Comparison of ENCODE assay signal across 2 cellular contexts in the genomic region with DNA sequence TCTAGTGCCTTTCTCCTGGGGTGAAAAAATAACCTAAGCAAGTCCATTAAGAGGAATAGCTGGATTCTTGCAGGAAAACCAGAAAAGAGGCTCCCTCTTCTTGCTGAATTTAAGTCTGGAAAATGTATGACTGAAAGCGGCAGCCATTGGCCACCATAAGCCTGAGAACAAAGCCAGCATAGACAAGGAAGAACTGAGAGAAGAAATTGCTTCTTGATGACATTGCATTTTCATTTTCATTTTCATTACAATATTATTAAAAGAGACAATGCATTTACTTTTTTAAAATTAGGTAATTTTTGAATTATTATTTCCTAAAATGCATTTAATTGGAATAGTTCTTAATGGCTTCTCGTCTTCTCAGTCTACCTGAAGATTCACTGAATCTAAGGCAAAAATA.
TF ChIP-seq lines count a peak whose summit lies in the region.

No MANE protein-coding gene starts in this region.

TF ChIP-seq in HepG2, 621 proteins besides CTCF, POLR2A, EP300 and RAD21 (continued from another document):
- TF ChIP-seq, protein P1, sequence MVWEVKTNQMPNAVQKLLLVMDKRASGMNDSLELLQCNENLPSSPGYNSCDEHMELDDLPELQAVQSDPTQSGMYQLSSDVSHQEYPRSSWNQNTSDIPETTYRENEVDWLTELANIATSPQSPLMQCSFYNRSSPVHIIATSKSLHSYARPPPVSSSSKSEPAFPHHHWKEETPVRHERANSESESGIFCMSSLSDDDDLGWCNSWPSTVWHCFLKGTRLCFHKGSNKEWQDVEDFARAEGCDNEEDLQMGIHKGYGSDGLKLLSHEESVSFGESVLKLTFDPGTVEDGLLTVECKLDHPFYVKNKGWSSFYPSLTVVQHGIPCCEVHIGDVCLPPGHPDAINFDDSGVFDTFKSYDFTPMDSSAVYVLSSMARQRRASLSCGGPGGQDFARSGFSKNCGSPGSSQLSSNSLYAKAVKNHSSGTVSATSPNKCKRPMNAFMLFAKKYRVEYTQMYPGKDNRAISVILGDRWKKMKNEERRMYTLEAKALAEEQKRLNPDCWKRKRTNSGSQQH (CRISPR knock-in tag; IDR thresholded peaks at IDR 0.05; ENCODE audit: low read depth) = no peak
- TF ChIP-seq ZNF75D (CRISPR knock-in tag; IDR thresholded peaks at IDR 0.05; ENCODE audit: borderline replicate concordance) (no peak), KLF16 (CRISPR knock-in tag; IDR thresholded peaks at IDR 0.05) (no peak), ZNF3 (CRISPR knock-in tag; IDR thresholded peaks at IDR 0.05) (no peak), ZNF747 (CRISPR knock-in tag; IDR thresholded peaks at IDR 0.05; ENCODE audit: borderline replicate concordance) (no peak), MAFF (IDR thresholded peaks at IDR 0.05; ENCODE audit: low read depth, low read length) (peak; percentile 60), SIX1 (CRISPR knock-in tag; IDR thresholded peaks at IDR 0.05; ENCODE audit: borderline replicate concordance) (no peak), MAFK (conservative IDR thresholded peaks at IDR 0.05 in 1 of 2, IDR thresholded peaks at IDR 0.05 in 1 of 2; ENCODE audit: low read length in 2 of 2) (peak; percentile 56 to 77; a peak in 3 of 4 replicates), MED8 (CRISPR knock-in tag; IDR thresholded peaks at IDR 0.05; ENCODE audit: insufficient replicate concordance) (no peak), MTA1 (CRISPR knock-in tag; IDR thresholded peaks at IDR 0.05; ENCODE audit: borderline replicate concordance) (no peak)
- TF ChIP-seq, protein P2, sequence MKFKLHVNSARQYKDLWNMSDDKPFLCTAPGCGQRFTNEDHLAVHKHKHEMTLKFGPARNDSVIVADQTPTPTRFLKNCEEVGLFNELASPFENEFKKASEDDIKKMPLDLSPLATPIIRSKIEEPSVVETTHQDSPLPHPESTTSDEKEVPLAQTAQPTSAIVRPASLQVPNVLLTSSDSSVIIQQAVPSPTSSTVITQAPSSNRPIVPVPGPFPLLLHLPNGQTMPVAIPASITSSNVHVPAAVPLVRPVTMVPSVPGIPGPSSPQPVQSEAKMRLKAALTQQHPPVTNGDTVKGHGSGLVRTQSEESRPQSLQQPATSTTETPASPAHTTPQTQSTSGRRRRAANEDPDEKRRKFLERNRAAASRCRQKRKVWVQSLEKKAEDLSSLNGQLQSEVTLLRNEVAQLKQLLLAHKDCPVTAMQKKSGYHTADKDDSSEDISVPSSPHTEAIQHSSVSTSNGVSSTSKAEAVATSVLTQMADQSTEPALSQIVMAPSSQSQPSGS (CRISPR knock-in tag; IDR thresholded peaks at IDR 0.05) = no peak

TF ChIP-seq in K562, 482 proteins besides CTCF, POLR2A, EP300 and RAD21 (continued from another document):
- TF ChIP-seq, protein P3, sequence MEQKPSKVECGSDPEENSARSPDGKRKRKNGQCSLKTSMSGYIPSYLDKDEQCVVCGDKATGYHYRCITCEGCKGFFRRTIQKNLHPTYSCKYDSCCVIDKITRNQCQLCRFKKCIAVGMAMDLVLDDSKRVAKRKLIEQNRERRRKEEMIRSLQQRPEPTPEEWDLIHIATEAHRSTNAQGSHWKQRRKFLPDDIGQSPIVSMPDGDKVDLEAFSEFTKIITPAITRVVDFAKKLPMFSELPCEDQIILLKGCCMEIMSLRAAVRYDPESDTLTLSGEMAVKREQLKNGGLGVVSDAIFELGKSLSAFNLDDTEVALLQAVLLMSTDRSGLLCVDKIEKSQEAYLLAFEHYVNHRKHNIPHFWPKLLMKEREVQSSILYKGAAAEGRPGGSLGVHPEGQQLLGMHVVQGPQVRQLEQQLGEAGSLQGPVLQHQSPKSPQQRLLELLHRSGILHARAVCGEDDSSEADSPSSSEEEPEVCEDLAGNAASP (IDR thresholded peaks at IDR 0.05) = no peak
- TF ChIP-seq, protein P4, sequence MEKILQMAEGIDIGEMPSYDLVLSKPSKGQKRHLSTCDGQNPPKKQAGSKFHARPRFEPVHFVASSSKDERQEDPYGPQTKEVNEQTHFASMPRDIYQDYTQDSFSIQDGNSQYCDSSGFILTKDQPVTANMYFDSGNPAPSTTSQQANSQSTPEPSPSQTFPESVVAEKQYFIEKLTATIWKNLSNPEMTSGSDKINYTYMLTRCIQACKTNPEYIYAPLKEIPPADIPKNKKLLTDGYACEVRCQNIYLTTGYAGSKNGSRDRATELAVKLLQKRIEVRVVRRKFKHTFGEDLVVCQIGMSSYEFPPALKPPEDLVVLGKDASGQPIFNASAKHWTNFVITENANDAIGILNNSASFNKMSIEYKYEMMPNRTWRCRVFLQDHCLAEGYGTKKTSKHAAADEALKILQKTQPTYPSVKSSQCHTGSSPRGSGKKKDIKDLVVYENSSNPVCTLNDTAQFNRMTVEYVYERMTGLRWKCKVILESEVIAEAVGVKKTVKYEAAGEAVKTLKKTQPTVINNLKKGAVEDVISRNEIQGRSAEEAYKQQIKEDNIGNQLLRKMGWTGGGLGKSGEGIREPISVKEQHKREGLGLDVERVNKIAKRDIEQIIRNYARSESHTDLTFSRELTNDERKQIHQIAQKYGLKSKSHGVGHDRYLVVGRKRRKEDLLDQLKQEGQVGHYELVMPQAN (IDR thresholded peaks at IDR 0.05; ENCODE audit: borderline replicate concordance) = no peak
